Comparison of ENCODE assay signal across 20 cellular contexts in the genomic region with DNA sequence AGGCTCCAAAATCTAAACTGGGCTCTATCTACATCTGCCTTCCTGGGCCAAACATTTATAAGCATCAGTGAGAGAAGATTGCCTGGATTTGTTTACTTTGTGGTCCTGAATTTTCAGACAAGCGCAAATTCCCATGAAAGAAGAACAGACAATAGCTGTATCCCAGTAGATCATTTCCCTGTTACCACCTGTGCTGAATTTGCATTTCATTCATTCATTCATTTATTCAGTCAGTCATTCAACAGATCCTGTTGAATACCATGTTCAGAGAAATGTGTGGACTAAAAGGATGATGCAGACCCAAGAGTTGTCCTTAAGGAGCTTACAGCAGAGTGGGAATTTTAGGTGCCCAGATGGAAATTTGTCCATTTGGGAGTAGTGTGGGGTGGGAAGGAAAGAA. TPM values are rescaled to one million over a fixed set of nuclear protein-coding genes. Genes with fewer than 3 reads are reported as not detected.
A peak's percentile ranks its signal among the peaks of the same experiment; 100 is the strongest.
DNase-seq lines count a peak whose midpoint lies in the region; ATAC-seq and TF ChIP-seq lines count a peak whose summit lies in the region.
"Had no signal": no experiment of that assay in that cellular context is flagged by ENCODE, and none has a peak within 500 bp of the region (broad histone marks: within the 10 kb centered on the region; RNA-seq: fewer than 3 reads in every experiment).

No MANE protein-coding gene starts in this region.

- peak overlapping the region; percentile 81; the same call in 1 of the 2 replicates for H3K4me2 ChIP-seq in DND-41 (ENCODE audit: insufficient read depth, low read length)

- H3K4me1 Mint-ChIP-seq in T-helper 2 cell treated with Interferon-gamma antibody and Interleukin-4, amounts not matched to agents 5 μg/mL and 100 μg/mL, for 36 hours (ENCODE audit: low read depth) = peaks cover 32% of the 10 kb centered on the region
- peaks cover 30% of the 10 kb centered on the region for H3K4me1 Mint-ChIP-seq in activated naive CD8-positive, alpha-beta T cell (ENCODE audit: low read depth)
- H3K4me1 Mint-ChIP-seq in neural crest cell = peaks cover 4% of the 10 kb centered on the region

- peaks cover 13% of the 10 kb centered on the region for H3K79me2 ChIP-seq in DND-41 (ENCODE audit: insufficient read depth, low read length)

- H3K9ac ChIP-seq in DND-41 (ENCODE audit: low read depth, low read length) = no peak overlapping the region
- H3K9ac ChIP-seq: GM23248 had no signal

- ATAC-seq in DND-41 (ENCODE audit: insufficient read depth, low read depth) (no peak), HG03521 (IDR thresholded peaks at IDR 0.05; ENCODE audit: unreplicated experiment) (no peak), HG02763 (IDR thresholded peaks at IDR 0.05; ENCODE audit: unreplicated experiment) (no peak)

- no peak overlapping the region for H2AFZ ChIP-seq in DND-41 (ENCODE audit: low read depth, low read length)
- H2AFZ ChIP-seq: GM23248 had no signal

- no peak overlapping the region for H3K27ac ChIP-seq in DND-41 (ENCODE audit: low read length)
- H3K27ac ChIP-seq: 22Rv1, GM23248, right atrium auricular region, tibial artery had no signal

- no peak for TF ChIP-seq CTCF in DND-41 (IDR thresholded peaks at IDR 0.05; ENCODE audit: borderline replicate concordance, extremely low read depth, low read length, poor library complexity, severe bottlenecking)
- TF ChIP-seq CTCF in neural crest cell (conservative IDR thresholded peaks at IDR 0.05) = no peak

- H3K36me3 Mint-ChIP-seq in T-helper 2 cell treated with Interferon-gamma antibody and Interleukin-4, amounts not matched to agents 5 μg/mL and 100 μg/mL, for 36 hours (ENCODE audit: low read depth) = peaks cover 19% of the 10 kb centered on the region
- H3K36me3 Mint-ChIP-seq in activated naive CD8-positive, alpha-beta T cell = peaks cover 5% of the 10 kb centered on the region
- H3K36me3 Mint-ChIP-seq in neural crest cell (ENCODE audit: low read depth) = no peaks in the 10 kb centered on the region

- peak overlapping the region; percentile 27 for H3K4me3 Mint-ChIP-seq in T-helper 2 cell treated with Interferon-gamma antibody and Interleukin-4, amounts not matched to agents 5 μg/mL and 100 μg/mL, for 36 hours
- peak overlapping the region; percentile 51 for H3K4me3 Mint-ChIP-seq in activated naive CD8-positive, alpha-beta T cell
- peak overlapping the region; percentile 33 for H3K4me3 Mint-ChIP-seq in neural crest cell

- H3K4me3 ChIP-seq in DND-41 (ENCODE audit: low read depth in 1 of 2, low read length in 2 of 2) = no peak overlapping the region
- H3K4me3 ChIP-seq: right atrium auricular region, tibial artery had no signal

- H3K9me3 ChIP-seq in DND-41 (ENCODE audit: insufficient read depth, low read length, severe bottlenecking) = no peaks in the 10 kb centered on the region
- H3K9me3 ChIP-seq: right atrium auricular region, tibial artery had no signal

- no peaks in the 10 kb centered on the region for H3K27me3 ChIP-seq in DND-41 (ENCODE audit: insufficient read depth, low read length, poor library complexity)
- H3K27me3 ChIP-seq: right atrium auricular region, tibial artery had no signal

- no peak overlapping the region for H3K27ac Mint-ChIP-seq in T-helper 2 cell treated with Interferon-gamma antibody and Interleukin-4, amounts not matched to agents 5 μg/mL and 100 μg/mL, for 36 hours
- no peak overlapping the region for H3K27ac Mint-ChIP-seq in activated naive CD8-positive, alpha-beta T cell
- no peak overlapping the region for H3K27ac Mint-ChIP-seq in neural crest cell (ENCODE audit: unreplicated experiment)

- H3K9me3 Mint-ChIP-seq in T-helper 2 cell treated with Interferon-gamma antibody and Interleukin-4, amounts not matched to agents 5 μg/mL and 100 μg/mL, for 36 hours = no peaks in the 10 kb centered on the region
- H3K9me3 Mint-ChIP-seq in activated naive CD8-positive, alpha-beta T cell (ENCODE audit: low read depth) = no peaks in the 10 kb centered on the region
- no peaks in the 10 kb centered on the region for H3K9me3 Mint-ChIP-seq in neural crest cell

- no peaks in the 10 kb centered on the region for H3K27me3 Mint-ChIP-seq in T-helper 2 cell treated with Interferon-gamma antibody and Interleukin-4, amounts not matched to agents 5 μg/mL and 100 μg/mL, for 36 hours (ENCODE audit: low read depth)
- H3K27me3 Mint-ChIP-seq in activated naive CD8-positive, alpha-beta T cell = no peaks in the 10 kb centered on the region
- H3K27me3 Mint-ChIP-seq in neural crest cell (ENCODE audit: low read depth) = no peaks in the 10 kb centered on the region

- no peak for DNase-seq in T-helper 2 cell treated with Interferon-gamma antibody and Interleukin-4, amounts not matched to agents 5 μg/mL and 100 μg/mL, for 36 hours (ENCODE audit: low spot score)
- DNase-seq in T-helper 2 cell = no peak
- DNase-seq in DND-41 = no peak
- DNase-seq in neural crest cell (ENCODE audit: low read depth, low spot score) = no peak
- no peak for DNase-seq in OCI-M2 (lab: John Stamatoyannopoulos, UW; ENCODE audit: unreplicated experiment)
- DNase-seq: AML-193; central memory CD4-positive, alpha-beta T cell; GM23248; Kasumi-1; midbrain; NCI-H1105; NCI-H524; nucleus accumbens; stimulated activated CD4-positive, alpha-beta T cell treated with anti-CD3 and anti-CD28 coated beads, Interleukin-15, amount 100 ng/mL, for 24 hours; tibial artery had no signal

- H4K20me1 ChIP-seq in DND-41 (ENCODE audit: insufficient read depth, low read length) = peaks cover 3% of the 10 kb centered on the region; the same call in 1 of the 2 replicates

- H3K36me3 ChIP-seq in DND-41 (ENCODE audit: insufficient read depth, low read length) = no peaks in the 10 kb centered on the region; the same call in 1 of the 2 replicates
- H3K36me3 ChIP-seq: right atrium auricular region, tibial artery had no signal

- peaks cover 32% of the 10 kb centered on the region for H3K4me1 ChIP-seq in DND-41 (ENCODE audit: insufficient read depth, low read length)

RNA-seq across cellular contexts. Expression of gene PGM1, which starts 2.2 kb away (rescaled TPM):
- 35.3 and 37.1 TPM in 2 replicates for total RNA-seq in neural crest cell
